9 cellular contexts compared by ENCODE assay signal in the genomic region with DNA sequence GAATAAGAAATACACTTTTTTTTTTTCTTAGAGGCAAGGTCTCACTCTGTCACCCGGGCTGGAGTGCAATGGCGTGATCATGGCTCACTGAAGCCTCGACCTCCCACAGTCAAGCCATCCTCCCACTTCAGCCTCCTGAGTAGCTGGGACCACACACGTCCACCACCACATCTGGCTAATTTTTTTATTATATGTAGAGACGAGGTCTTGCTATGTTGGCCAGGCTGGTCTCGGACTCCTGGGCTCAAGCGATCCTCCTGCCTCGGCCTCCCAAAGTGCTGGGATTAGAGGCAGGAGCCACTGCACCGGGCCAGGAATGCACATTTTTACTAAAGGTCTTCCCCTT. TPM values are rescaled to one million over a fixed set of nuclear protein-coding genes. Genes with fewer than 3 reads are reported as not detected.
A peak's percentile ranks its signal among the peaks of the same experiment; 100 is the strongest.
DNase-seq lines count a peak whose midpoint lies in the region; ATAC-seq and TF ChIP-seq lines count a peak whose summit lies in the region.
"Had no signal": no experiment of that assay in that cellular context is flagged by ENCODE, and none has a peak within 500 bp of the region (broad histone marks: within the 10 kb centered on the region; RNA-seq: fewer than 3 reads in every experiment).

No MANE protein-coding gene starts in this region.

- POLR2A ChIA-PET in CD8-positive, alpha-beta T cell (lab: Charles Lee) = interaction anchor here (1.1 to 4.3 kb wide), 6 partner anchors 12 to 215 kb away, joined by 3 to 108 read pairs (median 14); a partner anchor contains a TSS

- H3K27ac ChIP-seq in CD8-positive, alpha-beta T cell (ENCODE audit: low read depth, low read length) = peak overlapping the region; percentile 97
- H3K27ac ChIP-seq in Peyer's patch (peak overlapping the region; percentile 93 to 99 (median 96)), trophoblast cell (ENCODE audit: low read depth, low read length) (no peak overlapping the region)

- TF ChIP-seq POLR2A in Peyer's patch (IDR thresholded peaks at IDR 0.05) = no peak

- no peaks in the 10 kb centered on the region for H3K27me3 Mint-ChIP-seq in CD8-positive, alpha-beta T cell (ENCODE audit: low read depth)

- peak overlapping the region; percentile 96 for H3K4me3 ChIP-seq in CD8-positive, alpha-beta T cell (ENCODE audit: low read depth, low read length)
- H3K4me3 ChIP-seq in Peyer's patch (peak overlapping the region; percentile 75 to 87 (median 83)), epithelial cell of esophagus (ENCODE audit: low read length) (peak overlapping the region; percentile 88), trophoblast cell (ENCODE audit: low read depth, low read length) (no peak overlapping the region)

- H3K79me2 ChIP-seq in trophoblast cell (ENCODE audit: control insufficient read depth, insufficient read depth, low read length, poor library complexity) = peaks cover 12% of the 10 kb centered on the region

- peak overlapping the region; percentile 70 for H3K4me2 ChIP-seq in trophoblast cell (ENCODE audit: low read length)

- no peaks in the 10 kb centered on the region for H3K27me3 ChIP-seq in CD8-positive, alpha-beta T cell (ENCODE audit: insufficient read depth, low read length)
- H3K27me3 ChIP-seq in Peyer's patch (no peaks in the 10 kb centered on the region), trophoblast cell (ENCODE audit: insufficient read depth, low read length) (no peaks in the 10 kb centered on the region)

- no peak for DNase-seq in CD8-positive, alpha-beta T cell
- DNase-seq in Peyer's patch = no peak
- DNase-seq in epithelial cell of esophagus (ENCODE audit: low read depth) = no peak
- DNase-seq in trophoblast cell = no peak
- DNase-seq in GOT3 (lab: John Stamatoyannopoulos, UW) = no peak
- DNase-seq in NCI-H187 treated with DMSO at 0.1 percent for 48 hours (lab: John Stamatoyannopoulos, UW) = no peak
- DNase-seq: hippocampal formation had no signal

- peak overlapping the region; percentile 95 for H3K4me3 Mint-ChIP-seq in CD8-positive, alpha-beta T cell

- H3K79me1 ChIP-seq in trophoblast cell (ENCODE audit: low read length) = peaks cover 5% of the 10 kb centered on the region

- no peak overlapping the region for H3K18ac ChIP-seq in trophoblast cell (ENCODE audit: low read length)

- no peak overlapping the region for H2AFZ ChIP-seq in trophoblast cell (ENCODE audit: insufficient read depth, low read length, poor library complexity)

- no peak overlapping the region for H2BK120ac ChIP-seq in trophoblast cell (ENCODE audit: insufficient read depth, low read length, poor library complexity)

- H3K4me1 Mint-ChIP-seq in CD8-positive, alpha-beta T cell (ENCODE audit: low read depth) = peaks cover 71% of the 10 kb centered on the region

- WGBS in trophoblast cell (ENCODE audit: extremely low coverage, insufficient coverage, insufficient read length) = no CpG with 5 or more reads among the region's 9 CpGs

- no peak overlapping the region for H4K8ac ChIP-seq in trophoblast cell (ENCODE audit: low read depth, low read length)

- peak overlapping the region; percentile 99 for H3K27ac Mint-ChIP-seq in CD8-positive, alpha-beta T cell

- no peak overlapping the region for H3K14ac ChIP-seq in trophoblast cell (ENCODE audit: low read length)

- intact Hi-C loops in CD8-positive, alpha-beta T cell (cut with DNase I, micrococcal nuclease) = loop anchor here (5.0 kb wide), 2 partner anchors 92 to 277 kb away; a partner anchor contains a TSS

- no peak overlapping the region for H3K23ac ChIP-seq in trophoblast cell (ENCODE audit: low read length)

- H2AK5ac ChIP-seq in trophoblast cell (ENCODE audit: low read length) = no peak overlapping the region

- peaks cover 74% of the 10 kb centered on the region for H3K36me3 Mint-ChIP-seq in CD8-positive, alpha-beta T cell

- no peak overlapping the region for H2BK5ac ChIP-seq in trophoblast cell (ENCODE audit: low read depth, low read length, poor library complexity)

- TF ChIP-seq CTCF in CD8-positive, alpha-beta T cell (IDR thresholded peaks at IDR 0.05) = no peak
- TF ChIP-seq CTCF in Peyer's patch (IDR thresholded peaks at IDR 0.05) = no peak
- no peak for TF ChIP-seq CTCF in epithelial cell of esophagus (IDR thresholded peaks at IDR 0.05; ENCODE audit: insufficient read depth, low read depth, low read length, missing control alignments)

- H2BK12ac ChIP-seq in trophoblast cell (ENCODE audit: low read length) = no peak overlapping the region

- H4K91ac ChIP-seq in trophoblast cell (ENCODE audit: low read depth, low read length) = no peak overlapping the region

- H3K9me3 Mint-ChIP-seq in CD8-positive, alpha-beta T cell = no peaks in the 10 kb centered on the region

- no peaks in the 10 kb centered on the region for H3K9me3 ChIP-seq in CD8-positive, alpha-beta T cell (ENCODE audit: low read length)
- H3K9me3 ChIP-seq in Peyer's patch (no peaks in the 10 kb centered on the region), trophoblast cell (ENCODE audit: insufficient read depth, low read depth, low read length) (no peaks in the 10 kb centered on the region)

- no peak overlapping the region for H3K4ac ChIP-seq in trophoblast cell (ENCODE audit: low read depth, low read length)

- CTCF ChIA-PET in CD8-positive, alpha-beta T cell (lab: Charles Lee) = interaction anchor here (1.2 to 3.1 kb wide), 3 partner anchors 11 to 28 kb away, joined by 3 to 9 read pairs (median 4); no protein-coding TSS in a partner anchor

- no peak overlapping the region for H4K12ac ChIP-seq in trophoblast cell (ENCODE audit: low read depth, low read length)

- H3K9ac ChIP-seq in trophoblast cell (ENCODE audit: low read length) = no peak overlapping the region

- no peak for ATAC-seq in CD8-positive, alpha-beta T cell
- no peak for ATAC-seq in HG02884 (IDR thresholded peaks at IDR 0.05; ENCODE audit: unreplicated experiment)
- no peak for ATAC-seq in HG03159 (IDR thresholded peaks at IDR 0.05; ENCODE audit: unreplicated experiment)

- H3K36me3 ChIP-seq in CD8-positive, alpha-beta T cell (ENCODE audit: insufficient read depth, low read length) = peaks cover 42% of the 10 kb centered on the region
- H3K36me3 ChIP-seq in Peyer's patch = peaks cover 0 to 43% (median 3%) of the 10 kb centered on the region in 3 donors
- H3K36me3 ChIP-seq in trophoblast cell (ENCODE audit: control insufficient read depth in 1 of 2, insufficient read depth in 2 of 2, low read length in 2 of 2) = peaks cover 23 to 29% of the 10 kb centered on the region in 2 experiments

- peaks cover 63% of the 10 kb centered on the region for H3K4me1 ChIP-seq in CD8-positive, alpha-beta T cell (ENCODE audit: insufficient read depth, low read length)
- peaks cover 0 to 48% (median 13%) of the 10 kb centered on the region in 4 donors for H3K4me1 ChIP-seq in Peyer's patch
- H3K4me1 ChIP-seq in trophoblast cell (ENCODE audit: control insufficient read depth in 1 of 2, insufficient read depth in 2 of 2, low read length in 2 of 2) = peaks cover 11 to 13% of the 10 kb centered on the region in 2 experiments

RNA-seq across cellular contexts. Expression of a gene that starts 2.4 kb away (rescaled TPM):
- total RNA-seq in CD8-positive, alpha-beta T cell = 100 to 1,000 TPM; 127 to 128 TPM
- 100 to 1,000 TPM; 220 to 296 (median 250) TPM for total RNA-seq in Peyer's patch
- 45.9 and 46.2 TPM in 2 replicates for polyA plus RNA-seq in trophoblast cell (2013)

RNA-seq across cellular contexts. Expression of a gene that starts 28.9 kb away (rescaled TPM):
- 10 to 100 TPM; 19.0 to 19.6 TPM for total RNA-seq in CD8-positive, alpha-beta T cell
- 100 to 1,000 TPM in 3 of 4 donors, 10 to 100 TPM in 1; 47.0 to 719 (median 473) TPM for total RNA-seq in Peyer's patch
- polyA plus RNA-seq in trophoblast cell (2013) = 19.1 and 20.6 TPM in 2 replicates

RNA-seq across cellular contexts. Expression of a gene that starts 29.1 kb away (rescaled TPM):
- 10 to 100 TPM; 10.8 to 12.1 TPM for total RNA-seq in CD8-positive, alpha-beta T cell
- 10 to 100 TPM; 28.1 to 49.4 (median 45.8) TPM for total RNA-seq in Peyer's patch
- 8.5 and 9.9 TPM in 2 replicates for polyA plus RNA-seq in trophoblast cell (2013)
